Comparison of ENCODE assay signal across 2 cellular contexts in genomic region chr11:70145841-70146240, GRCh38.
A peak's percentile ranks its signal among the peaks of the same experiment; 100 is the strongest.
TF ChIP-seq lines count a peak whose summit lies in the region.

No MANE protein-coding gene starts in this region.

TF ChIP-seq in HEK293, 187 proteins besides CTCF, POLR2A, EP300 and RAD21 (continued from another document):
- no peak for TF ChIP-seq ZBTB6 (tag by site-specific recombination; IDR thresholded peaks at IDR 0.05)
TF ChIP-seq in HEK293: peak in this region for 1.

TF ChIP-seq in K562, 482 proteins besides CTCF, POLR2A, EP300 and RAD21 (continued from another document):
- no peak for TF ChIP-seq PRDM10 (IDR thresholded peaks at IDR 0.05; ENCODE audit: partially characterized antibody)
- TF ChIP-seq ZFP36 (IDR thresholded peaks at IDR 0.05; ENCODE audit: low read depth, low read length, partially characterized antibody): peak; percentile 64
- TF ChIP-seq ZNF696 (CRISPR knock-in tag; conservative IDR thresholded peaks at IDR 0.05): no peak
- no peak for TF ChIP-seq CTCFL (IDR thresholded peaks at IDR 0.05; ENCODE audit: borderline replicate concordance, insufficient read depth, low read depth, low read length, poor library complexity, severe bottlenecking)
- TF ChIP-seq U2AF1 (optimal IDR thresholded peaks at IDR 0.05; ENCODE audit: low read depth, low read length): no peak
- no peak for TF ChIP-seq RFX5 (IDR thresholded peaks at IDR 0.05; ENCODE audit: low read depth, low read length)
- TF ChIP-seq HNRNPLL (IDR thresholded peaks at IDR 0.05; ENCODE audit: low read depth, low read length, poor library complexity, severe bottlenecking): no peak
- TF ChIP-seq SRSF7 (optimal IDR thresholded peaks at IDR 0.05; ENCODE audit: low read depth, low read length): no peak
- no peak for TF ChIP-seq SMAD3 (CRISPR knock-in tag; conservative IDR thresholded peaks at IDR 0.05)
- TF ChIP-seq MAFK (IDR thresholded peaks at IDR 0.05; ENCODE audit: low read length): no peak
- no peak for TF ChIP-seq ETV1 (tag; conservative IDR thresholded peaks at IDR 0.05; ENCODE audit: low read depth)
- TF ChIP-seq ZNF707 (CRISPR knock-in tag; conservative IDR thresholded peaks at IDR 0.05): no peak
- no peak for TF ChIP-seq PRMT5 (CRISPR knock-in tag; IDR thresholded peaks at IDR 0.05)
- TF ChIP-seq RBM25 (IDR thresholded peaks at IDR 0.05; ENCODE audit: low read depth, low read length, severe bottlenecking): peak; percentile 88
- no peak for TF ChIP-seq SOX6 (IDR thresholded peaks at IDR 0.05)
